Comparison of ENCODE assay signal across 9 cellular contexts in the genomic region with DNA sequence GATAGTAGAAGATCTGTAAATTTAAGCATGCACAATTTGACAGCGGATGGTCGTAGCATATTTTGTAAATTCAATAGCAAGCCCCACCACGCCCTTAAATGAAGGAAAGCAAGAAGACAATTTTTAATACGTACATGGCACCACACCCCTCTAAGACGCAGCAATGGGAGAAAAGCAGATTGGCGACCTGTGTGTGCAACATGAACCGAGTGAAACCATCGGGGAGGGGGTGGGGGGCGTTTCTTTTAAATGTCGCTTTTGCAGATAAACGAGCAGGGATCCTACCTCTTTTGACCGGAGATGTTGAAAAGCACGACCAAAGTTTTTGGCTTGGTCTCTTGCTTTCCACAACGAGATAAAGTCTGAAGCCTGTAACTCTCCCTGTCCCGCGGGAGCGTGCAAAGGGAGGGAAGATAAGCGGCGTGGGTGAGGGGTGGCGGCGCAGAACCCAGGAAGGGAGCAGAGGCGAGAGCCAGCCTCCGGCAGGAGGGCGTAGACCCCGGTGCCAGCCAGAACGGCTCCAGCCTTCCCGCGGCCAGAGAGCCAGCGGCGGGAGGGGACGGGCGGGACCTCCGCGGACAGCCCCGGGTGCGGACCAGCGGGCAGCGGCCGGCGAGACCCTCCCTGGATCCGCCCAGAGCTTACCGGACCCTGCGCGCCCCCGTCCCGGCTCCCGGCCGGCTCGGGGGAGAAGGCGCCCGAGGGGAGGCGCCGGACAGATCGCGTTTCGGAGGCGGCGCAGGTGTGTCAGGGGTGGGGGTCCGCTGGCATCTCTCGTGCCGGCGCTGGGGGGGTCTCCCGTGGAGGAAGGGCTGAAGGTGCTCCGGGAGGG. TPM values are rescaled to one million over a fixed set of nuclear protein-coding genes. Genes with fewer than 3 reads are reported as not detected.
A peak's percentile ranks its signal among the peaks of the same experiment; 100 is the strongest.
DNase-seq lines count a peak whose midpoint lies in the region; TF ChIP-seq lines count a peak whose summit lies in the region.
"Had no signal": no experiment of that assay in that cellular context is flagged by ENCODE, and none has a peak within 500 bp of the region (broad histone marks: within the 10 kb centered on the region; RNA-seq: fewer than 3 reads in every experiment).

Gene CHL1 (plus strand): TSS at position 442 of the 832 bp plus-strand sequence. CDS start 123,014 bp downstream, outside the sequence.

- H3K27me3 Mint-ChIP-seq in activated naive CD8-positive, alpha-beta T cell treated with anti-CD3 and anti-CD28 coated beads for 36 hours: peaks cover 41% of the 10 kb centered on the region

- no peak for TF ChIP-seq CTCF in kidney epithelial cell (IDR thresholded peaks at IDR 0.05; ENCODE audit: insufficient read depth, low read length, poor library complexity, severe bottlenecking)

- no peaks in the 10 kb centered on the region for H3K9me3 Mint-ChIP-seq in activated naive CD8-positive, alpha-beta T cell treated with anti-CD3 and anti-CD28 coated beads for 36 hours

- no peak within 1 kb of the TSS for H3K27ac Mint-ChIP-seq in activated naive CD8-positive, alpha-beta T cell treated with anti-CD3 and anti-CD28 coated beads for 36 hours

- no peaks in the 10 kb centered on the region for H3K4me1 Mint-ChIP-seq in activated naive CD8-positive, alpha-beta T cell treated with anti-CD3 and anti-CD28 coated beads for 36 hours

- peak; percentile 12 to 20 for DNase-seq in NCI-H187 (lab: John Stamatoyannopoulos, UW)
- no peak for DNase-seq in NCI-H187 treated with DMSO at 0.1 percent for 48 hours (lab: John Stamatoyannopoulos, UW)
- DNase-seq in activated naive CD8-positive, alpha-beta T cell treated with anti-CD3 and anti-CD28 coated beads for 36 hours: no peak
- DNase-seq in kidney epithelial cell (ENCODE audit: low read depth): no peak
- DNase-seq in superior temporal gyrus (ENCODE audit: extremely low spot score): peak; percentile 56
- no peak for DNase-seq in activated CD4-positive, alpha-beta T cell treated with anti-CD3 and anti-CD28 coated beads for 1 hour
- no peak for DNase-seq in activated naive CD4-positive, alpha-beta T cell (lab: John Stamatoyannopoulos, UW)
- no peak for DNase-seq in KG1 (lab: John Stamatoyannopoulos, UW)

- H3K4me3 ChIP-seq in kidney epithelial cell (ENCODE audit: low read depth, low read length): peak within 1 kb of the TSS; percentile 45

- peak within 1 kb of the TSS; percentile 2 for H3K4me3 Mint-ChIP-seq in activated naive CD8-positive, alpha-beta T cell treated with anti-CD3 and anti-CD28 coated beads for 36 hours

- H3K27me3 ChIP-seq in kidney epithelial cell (ENCODE audit: control insufficient read depth, insufficient read depth, low read length): peaks cover 33% of the 10 kb centered on the region

- no peaks in the 10 kb centered on the region for H3K36me3 ChIP-seq in kidney epithelial cell (ENCODE audit: control insufficient read depth, insufficient read depth, low read length)

- no peaks in the 10 kb centered on the region for H3K36me3 Mint-ChIP-seq in activated naive CD8-positive, alpha-beta T cell treated with anti-CD3 and anti-CD28 coated beads for 36 hours

RNA-seq across cellular contexts. Expression of gene CHL1, which starts in this region (rescaled TPM):
- total RNA-seq in activated naive CD8-positive, alpha-beta T cell treated with anti-CD3 and anti-CD28 coated beads for 36 hours: not detected
- total RNA-seq in kidney epithelial cell: 0.27 and 0.33 TPM in 2 replicates
- total RNA-seq: T-helper 1 cell treated with Interleukin-12 subunit alpha and Interleukin-12 subunit beta and Interleukin-4 antibody, amounts not matched to agents 30 ng/mL and 1 ng/mL, for 36 hours had no signal

Comparison
In these comparisons a context has a peak if more than half of its experiments do, and no peak if none do; other contexts are left out.
1. DNase-seq: peak in NCI-H187 (2 of 2) and superior temporal gyrus (single experiment); none in NCI-H187 treated with DMSO at 0.1 percent for 48 hours (single experiment), activated naive CD8-positive, alpha-beta T cell treated with anti-CD3 and anti-CD28 coated beads for 36 hours (single experiment), kidney epithelial cell (single experiment), activated CD4-positive, alpha-beta T cell treated with anti-CD3 and anti-CD28 coated beads for 1 hour (single experiment), activated naive CD4-positive, alpha-beta T cell (0 of 4) and KG1 (single experiment).